ENCODE assay signal across 17 cellular contexts in genomic region chr5:88861213-88861612, GRCh38. TPM values are rescaled to one million over a fixed set of nuclear protein-coding genes. Genes with fewer than 3 reads are reported as not detected.
DNase-seq lines count a peak whose midpoint lies in the region; ATAC-seq, FAIRE-seq and TF ChIP-seq lines count a peak whose summit lies in the region.
"Had no signal": no experiment of that assay in that cellular context is flagged by ENCODE, and none has a peak within 500 bp of the region (broad histone marks: within the 10 kb centered on the region; RNA-seq: fewer than 3 reads in every experiment).

No MANE protein-coding gene starts in this region.

- H2AFZ ChIP-seq in PC-9 = no peak overlapping the region

- no peak for FAIRE-seq in A549 (lab: Jason Lieb, UNC)
- FAIRE-seq: A204.1, RCC 7860 had no signal

- no peak for TF ChIP-seq RAD21 in A549 (conservative IDR thresholded peaks at IDR 0.05 in 1 of 2, IDR thresholded peaks at IDR 0.05 in 1 of 2)

- ATAC-seq in A549 = no peak
- ATAC-seq in gastrocnemius medialis = no peak

- H3K27ac ChIP-seq in A549 (no peak overlapping the region), PC-9 (peak overlapping the region; percentile 38), gastrocnemius medialis (peak overlapping the region; percentile 5 to 59 (median 44)), mesendoderm (ENCODE audit: low read depth, low read length) (no peak overlapping the region)

- H3K4me3 ChIP-seq in A549 (no peak overlapping the region), PC-9 (no peak overlapping the region), fibroblast of the aortic adventitia (ENCODE audit: low read depth, low read length) (no peak overlapping the region), gastrocnemius medialis (no peak overlapping the region), HAP-1 (no peak overlapping the region), mesendoderm (ENCODE audit: low read length) (no peak overlapping the region)

- intact Hi-C loops in PC-9 (cut with micrococcal nuclease; ENCODE audit: unreplicated experiment) (no loop called here), gastrocnemius medialis (cut with DNase I; ENCODE audit: low total_unique reads) (no loop called here), posterior cingulate gyrus (cut with DNase I) (no loop called here)

- no peak overlapping the region for H3K4me2 ChIP-seq in A549
- no peak overlapping the region for H3K4me2 ChIP-seq in PC-9
- H3K4me2 ChIP-seq in mesendoderm (ENCODE audit: low read length) = no peak overlapping the region

- H4K20me1 ChIP-seq in PC-9 (ENCODE audit: insufficient read depth) = no peaks in the 10 kb centered on the region

- no peaks in the 10 kb centered on the region for H3K79me2 ChIP-seq in PC-9 (ENCODE audit: low read depth)
- no peaks in the 10 kb centered on the region for H3K79me2 ChIP-seq in mesendoderm (ENCODE audit: control insufficient read depth, insufficient read depth, low read length)

- TF ChIP-seq POLR2A in A549 (IDR thresholded peaks at IDR 0.05; ENCODE audit: low read length) (no peak), gastrocnemius medialis (IDR thresholded peaks at IDR 0.05) (no peak)

- H2BK5ac ChIP-seq in mesendoderm (ENCODE audit: low read length) = no peak overlapping the region

- no peak overlapping the region for H2BK15ac ChIP-seq in mesendoderm (replicated peaks; ENCODE audit: low read depth)

- no peak for TF ChIP-seq EP300 in A549 (IDR thresholded peaks at IDR 0.05)

- H3K4ac ChIP-seq in mesendoderm (ENCODE audit: low read depth, low read length) = no peak overlapping the region

- CTCF ChIA-PET in A549 (lab: Yijun Ruan, JAX) = no interaction called here
- CTCF ChIA-PET in PC-9 (lab: Charles Lee) = no interaction called here

- TF ChIP-seq CTCF in A549 (IDR thresholded peaks at IDR 0.05) (no peak), PC-9 (conservative IDR thresholded peaks at IDR 0.05) (no peak), fibroblast of the aortic adventitia (IDR thresholded peaks at IDR 0.05; ENCODE audit: insufficient read depth, low read length) (no peak), gastrocnemius medialis (IDR thresholded peaks at IDR 0.05 in 4 of 5, conservative IDR thresholded peaks at IDR 0.05 in 1 of 5) (no peak)

- WGBS in A549 (ENCODE audit: missing lambda C conversion rate) = 36% methylated on average over 2 of the region's 2 CpGs
- WGBS in mesendoderm (ENCODE audit: extremely low coverage, insufficient coverage, low lambda C conversion rate) = no CpG with 5 or more reads among the region's 2 CpGs

- H3K4me1 ChIP-seq in A549 (no peaks in the 10 kb centered on the region), PC-9 (replicated peaks; ENCODE audit: insufficient read depth) (0 out of 2 replicates have a peak, but pooled peaks cover 6% of the 10 kb centered on the region), gastrocnemius medialis (peaks cover 11 to 24% of the 10 kb centered on the region in 2 donors), HAP-1 (no peaks in the 10 kb centered on the region), mesendoderm (ENCODE audit: control insufficient read depth, low read depth, low read length) (no peaks in the 10 kb centered on the region)

- BruUV-seq in PC-9 (replicated peaks; lab: Mats Ljungman, UMichigan) = no TSS peak

- no peaks in the 10 kb centered on the region for H3K27me3 ChIP-seq in PC-9 (ENCODE audit: insufficient read depth, low read depth)
- no peaks in the 10 kb centered on the region for H3K27me3 ChIP-seq in gastrocnemius medialis
- no peaks in the 10 kb centered on the region for H3K27me3 ChIP-seq in HAP-1 (ENCODE audit: low read depth)
- no peaks in the 10 kb centered on the region for H3K27me3 ChIP-seq in mesendoderm (ENCODE audit: insufficient read depth, low read length, poor library complexity)

- H2BK120ac ChIP-seq in mesendoderm (ENCODE audit: low read depth, low read length) = no peak overlapping the region

- H3K56ac ChIP-seq in mesendoderm (ENCODE audit: low read length) = no peak overlapping the region

- H3K36me3 ChIP-seq in PC-9 (ENCODE audit: low read depth) (no peaks in the 10 kb centered on the region), gastrocnemius medialis (peaks cover 0 to 21% of the 10 kb centered on the region in 2 donors), HAP-1 (replicated peaks) (no peaks in the 10 kb centered on the region; the same call in 1 of the 2 replicates), mesendoderm (ENCODE audit: control insufficient read depth, insufficient read depth, low read length) (no peaks in the 10 kb centered on the region)

- H3K18ac ChIP-seq in mesendoderm (ENCODE audit: low read length) = no peak overlapping the region

- H2AK5ac ChIP-seq in mesendoderm (ENCODE audit: low read length) = no peak overlapping the region

- no peaks in the 10 kb centered on the region for H3K9me3 ChIP-seq in A549
- H3K9me3 ChIP-seq in PC-9 (ENCODE audit: insufficient read depth, low read depth) = no peaks in the 10 kb centered on the region
- no peaks in the 10 kb centered on the region for H3K9me3 ChIP-seq in gastrocnemius medialis
- H3K9me3 ChIP-seq in HAP-1 = peaks cover 13% of the 10 kb centered on the region

- no peaks in the 10 kb centered on the region for H3F3A ChIP-seq in PC-9 (ENCODE audit: insufficient read depth, low read depth)

- H3K9ac ChIP-seq in mesendoderm (ENCODE audit: low read length) = no peak overlapping the region

- no peak overlapping the region for H4K5ac ChIP-seq in mesendoderm (ENCODE audit: low read length)

- H3K23ac ChIP-seq in mesendoderm (ENCODE audit: low read length) = no peak overlapping the region

- H3K9me2 ChIP-seq in PC-9 (ENCODE audit: insufficient read depth) = no peaks in the 10 kb centered on the region

- no peak overlapping the region for H4K8ac ChIP-seq in mesendoderm (ENCODE audit: low read depth, low read length)

- in situ Hi-C loops in gastrocnemius medialis (cut with MboI; ENCODE audit: low sequenced_read_pairs in 4 of 4) (no loop called here), HAP-1 (cut with MboI; ENCODE audit: low sequenced_read_pairs) (no loop called here)

- POLR2A ChIA-PET in A549 (lab: Yijun Ruan, JAX) (no interaction called here), PC-9 (lab: Charles Lee; ENCODE audit: unreplicated experiment) (no interaction called here)

- DNase-seq in A549 (ENCODE audit: low read depth in 1 of 2, low spot score in 1 of 2) = no peak
- peak in 1 of 2 experiments; percentile 47 for DNase-seq in PC-9
- peak; percentile 39 for DNase-seq in fibroblast of the aortic adventitia (ENCODE audit: low read depth)
- DNase-seq in gastrocnemius medialis = no peak
- DNase-seq in HAP-1 (ENCODE audit: low spot score in 2 of 2) = no peak
- no peak for DNase-seq in cerebellar nuclear complex (lab: John Stamatoyannopoulos, UW)
- DNase-seq in mesendoderm = no peak
- no peak for DNase-seq in posterior cingulate gyrus
- DNase-seq: Caco-2, DMS53, H9, MV-4-11, NCI-H1436, NCI-H2029 treated with DMSO at 0.1 percent for 48 hours, NCI-H524 had no signal

- no peaks in the 10 kb centered on the region for H3K79me1 ChIP-seq in mesendoderm (ENCODE audit: low read length)

TF ChIP-seq in A549, 52 proteins besides CTCF, POLR2A, EP300 and RAD21:
- TF ChIP-seq BHLHE40 (IDR thresholded peaks at IDR 0.05; ENCODE audit: low read depth, low read length) (no peak), MAFK (IDR thresholded peaks at IDR 0.05; ENCODE audit: partially characterized antibody) (peak; percentile 8), HMGXB4 (CRISPR knock-in tag; IDR thresholded peaks at IDR 0.05; ENCODE audit: borderline replicate concordance) (no peak)

RNA-seq across cellular contexts. Expression of gene MEF2C, which starts 21.8 kb away (rescaled TPM):
- polyA plus RNA-seq in A549 (2011; rRNA removed) (0.03 and 0.05 TPM in 2 replicates), A549 (2017; fragmentation: RNase III; extraction: RNeasy Plus Mini Kit Qiagen cat#74134 plus additional on column Dnase treatment) (0.06 to 0.12 TPM (median 0.10 TPM) in 3 replicates)
- not detected in 2 replicates for polyA plus RNA-seq in A549 (2012; cell fraction: cytosol; rRNA removed)
- not detected in 2 replicates for polyA plus RNA-seq in A549 (2012; cell fraction: nucleus; rRNA removed)
- 0.05 and 0.12 TPM in 2 replicates for polyA minus RNA-seq in A549 (2011; rRNA and poly(A)+ RNA removed)
- total RNA-seq in PC-9 (2021) (1.6 and 2.5 TPM in 2 replicates), fibroblast of the aortic adventitia (ENCODE audit: low replicate concordance) (23.5 and 38.6 TPM in 2 replicates), gastrocnemius medialis (100 to 1,000 TPM in 3 of 4 donors, 10 to 100 TPM in 1; 63.8 to 192 (median 128) TPM)
- 0.60 TPM for polyA plus RNA-seq in mesendoderm (2013, experiment 1 of 2)
- 0.25 TPM for polyA plus RNA-seq in mesendoderm (2013, experiment 2 of 2)

Comparison
In these comparisons a context has a peak if more than half of its experiments do, and no peak if none do; other contexts are left out.
1. H3K27ac ChIP-seq: peak in PC-9 (single experiment) and gastrocnemius medialis (4 of 4); none in A549 (0 of 2) and mesendoderm (single experiment).